13 cellular contexts compared by ENCODE assay signal in the genomic region with DNA sequence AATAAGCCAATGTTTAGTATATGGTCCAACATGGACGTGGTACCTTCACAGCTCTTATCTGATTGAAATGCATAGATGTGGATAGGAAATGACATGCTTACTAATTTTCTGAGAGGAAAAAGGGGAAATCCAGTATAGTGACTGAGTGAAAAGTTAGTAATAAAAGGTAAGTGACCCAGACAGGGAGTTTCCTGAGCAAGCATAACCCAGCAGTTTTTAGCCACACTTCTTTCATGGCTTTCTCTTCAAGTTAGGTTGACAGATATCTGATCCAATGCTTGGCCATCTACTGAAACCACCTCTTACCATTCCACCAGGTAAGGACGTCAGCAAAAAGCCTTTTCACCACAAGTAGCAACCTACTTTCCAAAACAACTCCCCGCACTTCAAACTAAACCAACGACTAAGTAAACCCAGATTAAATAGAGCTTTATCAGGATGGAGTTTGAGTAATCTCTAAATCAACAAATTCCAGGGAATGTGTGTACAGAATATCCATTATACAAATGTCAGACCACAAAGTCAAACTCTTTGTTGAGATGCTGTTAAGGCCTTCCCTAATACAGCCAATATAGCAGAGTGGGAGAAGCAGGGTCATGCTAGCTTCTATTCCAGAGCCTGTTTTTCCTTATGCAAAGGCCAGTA.
DNase-seq lines count a peak whose midpoint lies in the region; ATAC-seq, FAIRE-seq and TF ChIP-seq lines count a peak whose summit lies in the region.
"Had no signal": no experiment of that assay in that cellular context is flagged by ENCODE, and none has a peak within 500 bp of the region (broad histone marks: within the 10 kb centered on the region; RNA-seq: fewer than 3 reads in every experiment).

No MANE protein-coding gene starts in this region.

- H3K27me3 Mint-ChIP-seq in effector memory CD8-positive, alpha-beta T cell: no peaks in the 10 kb centered on the region

- peaks cover 0 to 11% of the 10 kb centered on the region in 2 donors for H3K4me1 ChIP-seq in kidney (ENCODE audit: control insufficient read depth in 1 of 2, insufficient read depth in 1 of 2, low read depth in 1 of 2, low read length in 2 of 2)
- H3K4me1 ChIP-seq: tibial nerve had no signal

- H3K9ac ChIP-seq in kidney (ENCODE audit: low read length in 2 of 2): no peak overlapping the region

- H3K27ac Mint-ChIP-seq in effector memory CD8-positive, alpha-beta T cell: peak overlapping the region in 1 of 2 donors; percentile 17
- H3K27ac Mint-ChIP-seq: mesothelial cell of epicardium had no signal

- peaks cover 6 to 8% of the 10 kb centered on the region in 2 donors for H3K4me1 Mint-ChIP-seq in effector memory CD8-positive, alpha-beta T cell (ENCODE audit: low read depth in 2 of 2)

- intact Hi-C loops in kidney (cut with DNase I): no loop called here

- H3K36me3 ChIP-seq in kidney (ENCODE audit: control insufficient read depth in 1 of 2, insufficient read depth in 2 of 2, low read length in 2 of 2): no peaks in the 10 kb centered on the region
- H3K36me3 ChIP-seq: tibial nerve had no signal

- H3K4me3 Mint-ChIP-seq in effector memory CD8-positive, alpha-beta T cell: no peak overlapping the region
- H3K4me3 Mint-ChIP-seq: mesothelial cell of epicardium had no signal

- no peak overlapping the region for H3K27ac ChIP-seq in kidney (ENCODE audit: low read depth in 2 of 2, low read length in 2 of 2)
- H3K27ac ChIP-seq: HL-60, tibial nerve had no signal

- H3K36me3 Mint-ChIP-seq in effector memory CD8-positive, alpha-beta T cell (ENCODE audit: insufficient read depth): no peaks in the 10 kb centered on the region
- H3K36me3 Mint-ChIP-seq: mesothelial cell of epicardium had no signal

- ATAC-seq in HG03354 (IDR thresholded peaks at IDR 0.05; ENCODE audit: poor library complexity, severe bottlenecking, unreplicated experiment): peak; percentile 58
- ATAC-seq in effector memory CD8-positive, alpha-beta T cell (replicated peaks): peak; percentile 89

- no peak for FAIRE-seq in kidney (lab: Jason Lieb, UNC)
- FAIRE-seq: A204.1 had no signal

- no peaks in the 10 kb centered on the region for H3K9me3 Mint-ChIP-seq in effector memory CD8-positive, alpha-beta T cell
- H3K9me3 Mint-ChIP-seq: mesothelial cell of epicardium had no signal

- TF ChIP-seq CTCF in GM20000 (IDR thresholded peaks at IDR 0.05; ENCODE audit: extremely low read depth, missing control alignments) (no peak), kidney (IDR thresholded peaks at IDR 0.05; ENCODE audit: borderline replicate concordance, extremely low read depth, insufficient read depth) (no peak)

- H3K9me3 ChIP-seq in kidney (ENCODE audit: control insufficient read depth in 1 of 2, low read length in 2 of 2): no peaks in the 10 kb centered on the region
- H3K9me3 ChIP-seq: tibial nerve had no signal

- peak; percentile 57 for DNase-seq in SHP77 treated with DMSO at 0.1 percent for 48 hours (lab: John Stamatoyannopoulos, UW)
- DNase-seq in SHP77 (lab: John Stamatoyannopoulos, UW): no peak
- DNase-seq in GM20000 (ENCODE audit: low spot score): peak; percentile 48
- DNase-seq in effector memory CD8-positive, alpha-beta T cell: no peak
- DNase-seq in kidney: no peak
- DNase-seq in NCI-H1436 treated with DMSO at 0.1 percent for 48 hours (lab: John Stamatoyannopoulos, UW): no peak
- DNase-seq in H4 (ENCODE audit: low spot score): no peak
- DNase-seq: GF-D8 had no signal

- H3K4me3 ChIP-seq in kidney (ENCODE audit: low read length in 2 of 2): no peak overlapping the region
- H3K4me3 ChIP-seq: tibial nerve had no signal

Comparison
In these comparisons a context has a peak if more than half of its experiments do, and no peak if none do; other contexts are left out.
1. DNase-seq: peak in SHP77 treated with DMSO at 0.1 percent for 48 hours (single experiment) and GM20000 (single experiment); none in SHP77 (0 of 2), effector memory CD8-positive, alpha-beta T cell (0 of 3), kidney (single experiment), NCI-H1436 treated with DMSO at 0.1 percent for 48 hours (single experiment) and H4 (single experiment).